In genomic region chr3:159929181-159929893, GRCh38 we compare ENCODE assay signal across 1 cellular context.
TF ChIP-seq lines count a peak whose summit lies in the region.

No MANE protein-coding gene starts in this region.

TF ChIP-seq in GM23338, 12 proteins besides CTCF, POLR2A, EP300 and RAD21 (continued from another document):
- no peak for TF ChIP-seq ZNF462 (CRISPR knock-in tag; IDR thresholded peaks at IDR 0.05)
- no peak for TF ChIP-seq JUNB (IDR thresholded peaks at IDR 0.05; ENCODE audit: unreplicated experiment)
- no peak for TF ChIP-seq POLR2AphosphoS5 (IDR thresholded peaks at IDR 0.05; ENCODE audit: low read depth)
- no peak for TF ChIP-seq ZNF114 (CRISPR knock-in tag; IDR thresholded peaks at IDR 0.05)
- no peak for TF ChIP-seq ETS1 (IDR thresholded peaks at IDR 0.05)
